Comparison of ENCODE assay signal across 8 cellular contexts in the genomic region with DNA sequence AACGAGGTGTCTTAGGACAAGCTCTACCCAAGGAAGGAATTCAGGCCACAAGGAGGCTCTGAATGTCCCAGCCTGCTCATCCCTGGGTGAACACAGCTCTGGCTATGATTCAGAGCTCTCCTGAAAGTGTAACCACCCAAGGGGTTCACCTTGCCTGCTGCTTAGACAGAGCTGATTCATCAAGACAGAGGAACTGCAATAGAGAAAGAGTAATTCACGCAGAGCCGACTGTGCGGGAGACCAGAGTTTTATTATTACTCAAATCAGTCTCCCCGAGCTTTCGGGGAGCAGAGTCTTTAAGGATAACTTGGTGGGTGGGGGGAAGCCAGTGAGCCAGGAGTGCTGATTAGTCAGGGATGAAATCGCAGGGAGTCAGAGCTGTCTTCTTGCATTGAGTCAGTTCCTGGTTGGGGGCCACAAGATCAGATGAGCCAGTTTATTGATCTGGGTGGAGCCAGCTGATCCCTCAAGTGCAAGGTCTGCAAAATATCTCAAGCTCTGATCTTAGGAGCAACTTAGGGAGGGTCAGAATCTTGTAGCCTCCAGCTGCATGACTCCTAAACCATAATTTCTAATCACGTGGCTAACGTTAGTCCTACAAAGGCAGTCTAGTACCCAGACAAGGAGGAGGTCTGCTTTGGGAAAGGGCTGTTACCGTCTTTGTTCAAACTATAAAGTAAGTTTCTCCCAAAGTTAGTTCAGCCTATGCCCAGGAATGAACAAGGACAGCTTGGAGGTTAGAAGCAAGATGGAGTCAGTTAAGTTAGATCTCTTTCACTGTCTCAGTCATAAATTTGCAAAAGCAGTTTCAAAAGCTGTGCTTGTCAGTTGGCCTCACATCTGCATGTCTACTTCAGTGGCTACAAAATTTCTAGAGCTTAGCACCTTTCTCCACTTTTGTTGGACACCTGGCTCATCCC.
DNase-seq lines count a peak whose midpoint lies in the region; ATAC-seq and TF ChIP-seq lines count a peak whose summit lies in the region.
"Not testable (repeated sequence)": the region's sequence is repeated elsewhere in the genome, so short reads cannot be mapped to it uniquely, and the experiment has no call there.

No MANE protein-coding gene starts in this region.

- peak overlapping the region; percentile 66 for H3K27ac ChIP-seq in PC-9
- H3K27ac ChIP-seq in epithelial cell of prostate: peak overlapping the region; percentile 5
- H3K27ac ChIP-seq in osteoblast (ENCODE audit: low read depth, low read length): not testable (repeated sequence)

- not testable (repeated sequence) for H4K20me1 ChIP-seq in PC-9 (ENCODE audit: insufficient read depth); osteoblast (ENCODE audit: insufficient read depth, low read length)

- H3K36me3 ChIP-seq in GM06990 (ENCODE audit: control insufficient read depth, insufficient read depth, low read length); PC-9 (ENCODE audit: low read depth); osteoblast (ENCODE audit: insufficient read depth, low read length): not testable (repeated sequence)

- TF ChIP-seq CTCF in GM06990 (IDR thresholded peaks at IDR 0.05; ENCODE audit: insufficient read depth, low read length, poor library complexity, severe bottlenecking) (peak; percentile 23), PC-9 (conservative IDR thresholded peaks at IDR 0.05) (peak; percentile 35; the same call in 1 of the 2 replicates), osteoblast (IDR thresholded peaks at IDR 0.05; ENCODE audit: extremely low read depth, low read depth, low read length) (peak; percentile 8)
- TF ChIP-seq CTCF in GM20000 (IDR thresholded peaks at IDR 0.05; ENCODE audit: extremely low read depth, missing control alignments): not testable (repeated sequence)

- H3K79me2 ChIP-seq in PC-9 (ENCODE audit: low read depth); osteoblast (ENCODE audit: insufficient read depth, low read length): not testable (repeated sequence)

- peak overlapping the region; percentile 71 for H2AFZ ChIP-seq in PC-9
- peak overlapping the region; percentile 50 for H2AFZ ChIP-seq in osteoblast (ENCODE audit: low read length)

- H3K4me3 ChIP-seq in GM06990 (replicated peaks; ENCODE audit: low read depth, low read length); osteoblast (ENCODE audit: insufficient read depth, low read length): not testable (repeated sequence)
- peak overlapping the region; percentile 36; the same call in 1 of the 2 replicates for H3K4me3 ChIP-seq in PC-9

- POLR2A ChIA-PET in PC-9 (lab: Charles Lee; ENCODE audit: unreplicated experiment): interaction anchor here (0.6 to 0.8 kb wide), 2 partner anchors 54 to 121 kb away, joined by 4 to 5 read pairs; no protein-coding TSS in a partner anchor

- H3K4me1 ChIP-seq in PC-9 (replicated peaks; ENCODE audit: insufficient read depth) (peaks cover 48% of the 10 kb centered on the region), osteoblast (ENCODE audit: insufficient read depth, low read length) (peaks cover 32% of the 10 kb centered on the region)

- peak; percentile 87 for ATAC-seq in HG02870 (IDR thresholded peaks at IDR 0.05; ENCODE audit: unreplicated experiment)

- BruUV-seq in PC-9 (replicated peaks; lab: Mats Ljungman, UMichigan): not testable (repeated sequence)

- H3K4me2 ChIP-seq in PC-9: peak overlapping the region; percentile 76
- peak overlapping the region; percentile 58 for H3K4me2 ChIP-seq in osteoblast (ENCODE audit: insufficient read depth, low read length)

- peaks cover 26% of the 10 kb centered on the region for H3F3A ChIP-seq in PC-9 (ENCODE audit: insufficient read depth, low read depth)

- H3K27me3 ChIP-seq in GM06990 (replicated peaks; ENCODE audit: control insufficient read depth, insufficient read depth, low read length); PC-9 (ENCODE audit: insufficient read depth, low read depth); osteoblast (ENCODE audit: insufficient read depth, low read length): not testable (repeated sequence)

- H3K9me3 ChIP-seq in PC-9 (ENCODE audit: insufficient read depth, low read depth); osteoblast (ENCODE audit: low read depth, low read length): not testable (repeated sequence)

- intact Hi-C loops in PC-9 (cut with micrococcal nuclease; ENCODE audit: unreplicated experiment): loop anchor here (2.0 kb wide), 4 partner anchors 33 to 173 kb away; no protein-coding TSS in a partner anchor

- DNase-seq in GM06990 (ENCODE audit: extremely low read depth, insufficient read length) (peak; percentile 19), GM20000 (ENCODE audit: low spot score) (peak; percentile 20), PC-9 (peak; percentile 49 to 86)
- peak; percentile 62 to 64 for DNase-seq in activated T-cell treated with anti-CD3 and anti-CD28 coated beads, Interleukin-2, amount 50 U/mL, for 48 hours
- not testable (repeated sequence) for DNase-seq in epithelial cell of prostate (ENCODE audit: low read depth, low spot score); osteoblast (ENCODE audit: insufficient read length, low spot score, missing footprints)
- peak; percentile 5 to 56 for DNase-seq in stimulated activated CD8-positive, alpha-beta memory T cell treated with anti-CD3 and anti-CD28 coated beads, Interleukin-7, amount 100 ng/mL, for 48 hours (ENCODE audit: extremely low read depth in 1 of 2, low read depth in 1 of 2)

- CTCF ChIA-PET in PC-9 (lab: Charles Lee): interaction anchor here (0.6 to 2.1 kb wide), 3 partner anchors 13 to 1242 kb away, joined by 3 to 13 read pairs (median 8); no protein-coding TSS in a partner anchor

- not testable (repeated sequence) for H3K9me2 ChIP-seq in PC-9 (ENCODE audit: insufficient read depth)
